9 cellular contexts compared by ENCODE assay signal in the genomic region with DNA sequence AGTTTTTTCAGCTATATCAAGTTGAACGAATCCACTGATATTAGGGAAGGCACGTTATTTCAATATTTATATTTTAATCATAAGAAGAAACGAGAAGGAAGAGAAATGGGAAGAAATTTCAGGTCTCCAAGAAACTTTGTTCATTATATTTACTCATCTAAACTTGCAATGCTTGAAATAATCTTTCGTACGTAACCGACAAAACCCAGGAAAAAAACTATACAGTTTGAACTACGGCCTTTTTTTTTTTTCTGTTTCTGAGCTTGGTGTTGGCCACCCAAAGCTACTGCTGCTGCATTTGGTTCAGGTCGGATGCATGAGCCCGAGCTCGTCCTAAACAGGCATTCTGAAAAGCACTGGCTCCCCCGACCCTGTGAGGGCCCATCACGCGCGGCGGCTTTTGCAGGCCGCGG. TPM values are rescaled to one million over a fixed set of nuclear protein-coding genes. Genes with fewer than 3 reads are reported as not detected.
DNase-seq lines count a peak whose midpoint lies in the region; ATAC-seq, FAIRE-seq and TF ChIP-seq lines count a peak whose summit lies in the region.
"Had no signal": no experiment of that assay in that cellular context is flagged by ENCODE, and none has a peak within 500 bp of the region (broad histone marks: within the 10 kb centered on the region; RNA-seq: fewer than 3 reads in every experiment).

No MANE protein-coding gene starts in this region.

- CTCF ChIA-PET in T-cell (lab: Charles Lee) (interaction anchor here (0.5 to 3.0 kb wide), 9 partner anchors 8 to 1017 kb away, joined by 3 to 30 read pairs (median 4); no protein-coding TSS in a partner anchor), OCI-LY7 (lab: Charles Lee; ENCODE audit: unreplicated experiment) (no interaction called here)

- H3K36me3 Mint-ChIP-seq in T-cell = no peaks in the 10 kb centered on the region

- H3K4me1 Mint-ChIP-seq in T-cell = peaks cover 23 to 34% (median 26%) of the 10 kb centered on the region in 3 donors

- peak overlapping the region; percentile 81 to 87 (median 85) for H3K4me3 Mint-ChIP-seq in T-cell

- no peaks in the 10 kb centered on the region for H3K9me3 Mint-ChIP-seq in T-cell

- FAIRE-seq in GM12892 (lab: Jason Lieb, UNC) = no peak
- FAIRE-seq: H54 had no signal

- 1 to 5% methylated on average over 17 of the region's 17 CpGs for WGBS in sigmoid colon, 2 donors

- H3K4me2 ChIP-seq in OCI-LY7 (ENCODE audit: low read length) = no peak overlapping the region

- H3K27me3 ChIP-seq in sigmoid colon = no peaks in the 10 kb centered on the region

- H3K27ac ChIP-seq in sigmoid colon = peak overlapping the region; percentile 82 to 92 (median 88)
- no peak overlapping the region for H3K27ac ChIP-seq in OCI-LY7 (ENCODE audit: low read depth, low read length, poor library complexity, severe bottlenecking)

- TF ChIP-seq CTCF in fibroblast of villous mesenchyme (IDR thresholded peaks at IDR 0.05; ENCODE audit: insufficient read depth, low read depth, low read length) (no peak), sigmoid colon (IDR thresholded peaks at IDR 0.05) (no peak), OCI-LY7 (conservative IDR thresholded peaks at IDR 0.05; ENCODE audit: low read length) (no peak)

- H3K9me3 ChIP-seq in sigmoid colon = no peaks in the 10 kb centered on the region
- H3K9me3 ChIP-seq in OCI-LY7 (ENCODE audit: low read length) = no peaks in the 10 kb centered on the region

- H3K27me3 Mint-ChIP-seq in T-cell = peaks cover 28 to 31% of the 10 kb centered on the region in 2 donors

- no peaks in the 10 kb centered on the region for H3K79me2 ChIP-seq in OCI-LY7 (ENCODE audit: insufficient read depth, low read depth, low read length)

- H4K20me1 ChIP-seq in OCI-LY7 (ENCODE audit: insufficient read depth, low read length) = no peaks in the 10 kb centered on the region

- peak overlapping the region in 1 of 2 donors; percentile 65 for H3K27ac Mint-ChIP-seq in T-cell

- H3K36me3 ChIP-seq in sigmoid colon = no peaks in the 10 kb centered on the region
- H3K36me3 ChIP-seq in OCI-LY7 (ENCODE audit: insufficient read depth, low read length) = no peaks in the 10 kb centered on the region

- DNase-seq in GM12892 (ENCODE audit: insufficient read length) (peak; percentile 11), T-cell (peak in 1 of 34 experiments; percentile 15), fibroblast of villous mesenchyme (ENCODE audit: low read depth) (no peak), sigmoid colon (no peak), occipital lobe (lab: John Stamatoyannopoulos, UW) (no peak), OCI-LY7 (ENCODE audit: low spot score) (no peak), DMS79 treated with DMSO at 0.1 percent for 48 hours (lab: John Stamatoyannopoulos, UW) (no peak)

- no peak overlapping the region for H2AFZ ChIP-seq in OCI-LY7 (ENCODE audit: low read length)

- TF ChIP-seq POLR2A in GM12892 (IDR thresholded peaks at IDR 0.05; ENCODE audit: low read depth, low read length) = no peak
- no peak for TF ChIP-seq POLR2A in sigmoid colon (IDR thresholded peaks at IDR 0.05)

- H3K4me3 ChIP-seq in fibroblast of villous mesenchyme (ENCODE audit: low read depth, low read length) (peak overlapping the region; percentile 67), sigmoid colon (peak overlapping the region; percentile 70 to 88 (median 75)), OCI-LY7 (ENCODE audit: low read depth, low read length, poor library complexity, severe bottlenecking) (no peak overlapping the region)

- ATAC-seq in T-cell (replicated peaks in 1 of 4) (no peak), HG02973 (IDR thresholded peaks at IDR 0.05; ENCODE audit: unreplicated experiment) (no peak)

- POLR2A ChIA-PET in T-cell (lab: Charles Lee) (interaction anchor here (0.6 to 0.7 kb wide), 3 partner anchors 97 to 458 kb away, joined by 3 to 8 read pairs (median 7); no protein-coding TSS in a partner anchor), OCI-LY7 (lab: Charles Lee) (no interaction called here)

- intact Hi-C loops in sigmoid colon (cut with DNase I) = loop anchor here (5.0 to 10.0 kb wide), 3 partner anchors 232 to 666 kb away; a partner anchor contains a TSS
- intact Hi-C loops in OCI-LY7 (cut with micrococcal nuclease; ENCODE audit: unreplicated experiment) = no loop called here

- no peaks in the 10 kb centered on the region for H3K9me2 ChIP-seq in OCI-LY7 (ENCODE audit: insufficient read depth, low read length)

- no TSS peak for BruUV-seq in OCI-LY7 (replicated peaks; lab: Mats Ljungman, UMichigan)

- no peak for TF ChIP-seq EP300 in sigmoid colon (IDR thresholded peaks at IDR 0.05)

- H3K4me1 ChIP-seq in sigmoid colon (peaks cover 0 to 43% (median 32%) of the 10 kb centered on the region in 4 donors), OCI-LY7 (ENCODE audit: insufficient read depth, low read length, poor library complexity, severe bottlenecking) (no peaks in the 10 kb centered on the region)

RNA-seq across cellular contexts. Expression of a gene that starts 0.5 kb away (rescaled TPM):
- polyA plus RNA-seq in GM12892 (2012; ENCODE audit: missing spikeins) = 1.3 TPM
- 1 to 10 TPM in 4 of 5 donors, under 1 TPM in 1; 0.80 to 6.2 (median 2.4) TPM for total RNA-seq in T-cell
- 11.0 and 11.2 TPM in 2 replicates for total RNA-seq in fibroblast of villous mesenchyme
- 10 to 100 TPM; 35.0 to 41.4 (median 37.1) TPM for total RNA-seq in sigmoid colon
- 10 to 100 TPM; 21.7 to 43.7 (median 31.8) TPM for polyA plus RNA-seq in sigmoid colon
- 1.4 TPM for total RNA-seq in occipital lobe
- not detected in 2 replicates for total RNA-seq in OCI-LY7 (2014; rRNA removed; shearing (Covaris generic))
- not detected in 2 replicates for total RNA-seq in OCI-LY7 (2022)

RNA-seq across cellular contexts. Expression of a gene that starts 55.1 kb away (rescaled TPM):
- polyA plus RNA-seq in GM12892 (2012; ENCODE audit: missing spikeins) = 0.19 TPM
- total RNA-seq in T-cell = under 1 TPM in 3 of 5 donors, not detected in 2; 0.09 to 0.12 (median 0.10) TPM
- under 0.01 TPM in 2 replicates for total RNA-seq in fibroblast of villous mesenchyme
- 1 to 10 TPM; 1.5 to 3.6 (median 2.8) TPM for total RNA-seq in sigmoid colon
- 1 to 10 TPM; 3.5 to 5.2 (median 3.6) TPM for polyA plus RNA-seq in sigmoid colon
- total RNA-seq in occipital lobe = 65.7 TPM
- not detected in 2 replicates for total RNA-seq in OCI-LY7 (2014; rRNA removed; shearing (Covaris generic))
- not detected in 2 replicates for total RNA-seq in OCI-LY7 (2022)

Comparison
In these comparisons a context has a peak if more than half of its experiments do, and no peak if none do; other contexts are left out.
1. RNA of a gene that starts 55.1 kb away (total RNA-seq): 65.7 TPM in occipital lobe (single experiment); 1.5 to 3.6 TPM in sigmoid colon, 0.09 to 0.12 TPM in T-cell, under 0.01 TPM in fibroblast of villous mesenchyme and not detected in OCI-LY7; every median in the first group is over 10 times any median in the second.